In the genomic region with DNA sequence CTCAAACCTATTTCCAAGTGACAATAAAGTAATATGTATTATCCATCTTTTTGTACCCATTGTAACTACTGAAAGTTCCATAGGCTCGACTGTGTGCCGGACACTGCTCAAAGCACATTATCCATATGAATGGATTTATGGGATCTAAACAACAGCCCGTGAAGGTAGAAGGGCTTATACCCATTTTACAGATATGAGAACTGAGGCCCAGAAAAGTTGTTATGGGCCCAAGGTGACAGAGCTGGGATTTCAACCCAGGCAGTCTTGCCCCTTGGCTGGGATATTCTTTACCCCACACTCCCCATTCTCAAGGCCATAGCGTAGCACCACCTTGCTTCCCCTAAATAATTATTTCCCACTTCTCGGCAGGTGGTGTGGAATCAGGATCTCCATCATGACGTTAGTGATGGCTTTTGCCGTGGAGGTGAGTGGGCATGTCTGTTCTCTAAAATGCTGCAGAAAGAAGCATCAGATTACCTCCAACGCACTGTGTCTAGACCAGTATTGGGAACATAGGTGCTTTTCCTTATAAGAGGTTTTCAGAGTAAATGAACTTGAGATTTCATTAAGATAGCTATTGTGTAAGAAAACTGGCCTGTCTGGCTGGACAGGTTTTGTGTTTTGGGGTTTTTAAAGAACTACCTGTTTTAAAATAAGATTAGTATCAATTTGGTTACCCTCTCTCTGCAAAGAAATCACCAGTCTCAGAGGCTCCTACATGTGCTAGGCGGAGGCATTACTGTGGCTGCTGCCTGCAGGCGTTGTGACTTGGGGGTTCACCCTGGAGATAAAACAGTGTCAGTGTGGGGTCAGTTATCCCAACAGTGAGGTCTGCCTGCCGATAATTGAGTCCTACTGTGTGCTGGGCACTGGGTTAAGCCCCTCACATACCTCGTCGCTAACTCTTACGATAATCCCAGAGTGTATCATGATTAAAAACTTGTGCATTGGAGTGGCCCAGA, we compare ENCODE assay signal across 29 cellular contexts.
A peak's percentile ranks its signal among the peaks of the same experiment; 100 is the strongest.
DNase-seq lines count a peak whose midpoint lies in the region; ATAC-seq and TF ChIP-seq lines count a peak whose summit lies in the region.
"Had no signal": no experiment of that assay in that cellular context is flagged by ENCODE, and none has a peak within 500 bp of the region (broad histone marks: within the 10 kb centered on the region; RNA-seq: fewer than 3 reads in every experiment).

No MANE protein-coding gene starts in this region.

- no peaks in the 10 kb centered on the region for H3K9me3 Mint-ChIP-seq in activated CD4-positive, alpha-beta memory T cell treated with anti-CD3 and anti-CD28 coated beads, Interleukin-2, amount 10 ng/mL, durations not matched to agents 7 days and 5 days
- H3K9me3 Mint-ChIP-seq in activated CD4-positive, alpha-beta memory T cell treated with anti-CD3 and anti-CD28 coated beads for 36 hours = no peaks in the 10 kb centered on the region
- H3K9me3 Mint-ChIP-seq: CD8-positive, alpha-beta memory T cell; dendritic cell treated with granulocyte-macrophage colony-stimulating factor and Interleukin-4, amounts not matched to agents 40 ng/mL and 50 ng/mL, for 4 days; naive B cell; stimulated activated memory B cell treated with anti-CD40 and anti-IgM and Interleukin-4, amounts not matched to agents 10 μg/mL and 1 μg/mL and 100 μg/mL, for 72 hours had no signal

- H3K27me3 ChIP-seq in lung (ENCODE audit: control insufficient read depth, insufficient read depth) (no peaks in the 10 kb centered on the region), upper lobe of right lung (no peaks in the 10 kb centered on the region), breast epithelium (no peaks in the 10 kb centered on the region)
- H3K27me3 ChIP-seq: cardiac muscle cell had no signal

- 75 to 93% methylated on average over 14 of the region's 14 CpGs for WGBS in lung, 2 donors

- no peak for TF ChIP-seq POLR2A in breast epithelium (IDR thresholded peaks at IDR 0.05)

- no peak overlapping the region for H3K27ac Mint-ChIP-seq in activated CD4-positive, alpha-beta memory T cell treated with anti-CD3 and anti-CD28 coated beads, Interleukin-2, amount 10 ng/mL, durations not matched to agents 7 days and 5 days
- no peak overlapping the region for H3K27ac Mint-ChIP-seq in activated CD4-positive, alpha-beta memory T cell treated with anti-CD3 and anti-CD28 coated beads for 36 hours
- H3K27ac Mint-ChIP-seq: dendritic cell treated with granulocyte-macrophage colony-stimulating factor and Interleukin-4, amounts not matched to agents 40 ng/mL and 50 ng/mL, for 4 days; HFFc6; stimulated activated memory B cell treated with anti-CD40 and anti-IgM and Interleukin-4, amounts not matched to agents 10 μg/mL and 1 μg/mL and 100 μg/mL, for 72 hours; T-helper 17 cell had no signal

- peaks cover 22% of the 10 kb centered on the region for H3K27me3 Mint-ChIP-seq in activated CD4-positive, alpha-beta memory T cell treated with anti-CD3 and anti-CD28 coated beads, Interleukin-2, amount 10 ng/mL, durations not matched to agents 7 days and 5 days
- H3K27me3 Mint-ChIP-seq in activated CD4-positive, alpha-beta memory T cell treated with anti-CD3 and anti-CD28 coated beads for 36 hours = peaks cover 18% of the 10 kb centered on the region
- H3K27me3 Mint-ChIP-seq: dendritic cell treated with granulocyte-macrophage colony-stimulating factor and Interleukin-4, amounts not matched to agents 40 ng/mL and 50 ng/mL, for 4 days had no signal

- H3K4me3 Mint-ChIP-seq in activated CD4-positive, alpha-beta memory T cell treated with anti-CD3 and anti-CD28 coated beads, Interleukin-2, amount 10 ng/mL, durations not matched to agents 7 days and 5 days = no peak overlapping the region
- H3K4me3 Mint-ChIP-seq in activated CD4-positive, alpha-beta memory T cell treated with anti-CD3 and anti-CD28 coated beads for 36 hours = no peak overlapping the region
- H3K4me3 Mint-ChIP-seq: CD8-positive, alpha-beta memory T cell; dendritic cell treated with granulocyte-macrophage colony-stimulating factor and Interleukin-4, amounts not matched to agents 40 ng/mL and 50 ng/mL, for 4 days; HFFc6; stimulated activated memory B cell treated with anti-CD40 and anti-IgM and Interleukin-4, amounts not matched to agents 10 μg/mL and 1 μg/mL and 100 μg/mL, for 72 hours; T-helper 17 cell had no signal

- ATAC-seq in lung (ENCODE audit: insufficient read depth, low FRiP score) = no peak
- ATAC-seq in upper lobe of right lung = peak; percentile 60
- ATAC-seq: stimulated activated memory B cell treated with anti-CD40 and anti-IgM and Interleukin-4, amounts not matched to agents 10 μg/mL and 1 μg/mL and 100 μg/mL, for 72 hours; T-helper 17 cell had no signal

- H3K9me3 ChIP-seq in lung (ENCODE audit: control insufficient read depth in 2 of 2, insufficient read depth in 1 of 2, low read length in 1 of 2) = no peaks in the 10 kb centered on the region
- H3K9me3 ChIP-seq in upper lobe of right lung = no peaks in the 10 kb centered on the region
- no peaks in the 10 kb centered on the region for H3K9me3 ChIP-seq in breast epithelium
- H3K9me3 ChIP-seq: suprapubic skin had no signal

- CTCF ChIA-PET in activated CD4-positive, alpha-beta memory T cell treated with anti-CD3 and anti-CD28 coated beads, Interleukin-2, amount 10 ng/mL, durations not matched to agents 7 days and 5 days (lab: Charles Lee) = no interaction called here
- CTCF ChIA-PET in activated CD4-positive, alpha-beta memory T cell treated with anti-CD3 and anti-CD28 coated beads for 36 hours (lab: Charles Lee) = no interaction called here

- no peaks in the 10 kb centered on the region for H3K4me1 Mint-ChIP-seq in activated CD4-positive, alpha-beta memory T cell treated with anti-CD3 and anti-CD28 coated beads, Interleukin-2, amount 10 ng/mL, durations not matched to agents 7 days and 5 days
- H3K4me1 Mint-ChIP-seq in activated CD4-positive, alpha-beta memory T cell treated with anti-CD3 and anti-CD28 coated beads for 36 hours (ENCODE audit: low read depth) = peaks cover 9% of the 10 kb centered on the region
- H3K4me1 Mint-ChIP-seq: stimulated activated memory B cell treated with anti-CD40 and anti-IgM and Interleukin-4, amounts not matched to agents 10 μg/mL and 1 μg/mL and 100 μg/mL, for 72 hours had no signal

- H3K4me3 ChIP-seq in lung (no peak overlapping the region), upper lobe of right lung (no peak overlapping the region), breast epithelium (no peak overlapping the region)
- H3K4me3 ChIP-seq: cardiac muscle cell, SK-N-MC, suprapubic skin had no signal

- peaks cover 0 to 5% of the 10 kb centered on the region in 2 donors for H3K4me1 ChIP-seq in lung (ENCODE audit: control insufficient read depth in 2 of 2, insufficient read depth in 2 of 2, low read length in 2 of 2)
- H3K4me1 ChIP-seq in upper lobe of right lung = peaks cover 3% of the 10 kb centered on the region
- H3K4me1 ChIP-seq in breast epithelium = no peaks in the 10 kb centered on the region

- H3K36me3 Mint-ChIP-seq in activated CD4-positive, alpha-beta memory T cell treated with anti-CD3 and anti-CD28 coated beads, Interleukin-2, amount 10 ng/mL, durations not matched to agents 7 days and 5 days (ENCODE audit: low read depth) = no peaks in the 10 kb centered on the region
- H3K36me3 Mint-ChIP-seq in activated CD4-positive, alpha-beta memory T cell treated with anti-CD3 and anti-CD28 coated beads for 36 hours = no peaks in the 10 kb centered on the region
- H3K36me3 Mint-ChIP-seq: naive B cell; stimulated activated memory B cell treated with anti-CD40 and anti-IgM and Interleukin-4, amounts not matched to agents 10 μg/mL and 1 μg/mL and 100 μg/mL, for 72 hours had no signal

- TF ChIP-seq CTCF in VCaP (conservative IDR thresholded peaks at IDR 0.05) (no peak), lung (IDR thresholded peaks at IDR 0.05; ENCODE audit: control extremely low read depth, extremely low read depth) (no peak), upper lobe of right lung (IDR thresholded peaks at IDR 0.05) (no peak), breast epithelium (IDR thresholded peaks at IDR 0.05) (no peak)

- POLR2A ChIA-PET in activated CD4-positive, alpha-beta memory T cell treated with anti-CD3 and anti-CD28 coated beads, Interleukin-2, amount 10 ng/mL, durations not matched to agents 7 days and 5 days (lab: Charles Lee) = no interaction called here
- POLR2A ChIA-PET in activated CD4-positive, alpha-beta memory T cell treated with anti-CD3 and anti-CD28 coated beads for 36 hours (lab: Charles Lee) = no interaction called here

- intact Hi-C loops in activated CD4-positive, alpha-beta memory T cell treated with anti-CD3 and anti-CD28 coated beads for 36 hours (cut with micrococcal nuclease) = no loop called here
- intact Hi-C loops in upper lobe of right lung (cut with DNase I) (no loop called here), breast epithelium (cut with DNase I; ENCODE audit: low total_unique reads) (no loop called here)

- H3K36me3 ChIP-seq in lung (ENCODE audit: control insufficient read depth in 2 of 2, insufficient read depth in 2 of 2, low read length in 2 of 2) = no peaks in the 10 kb centered on the region
- H3K36me3 ChIP-seq in upper lobe of right lung = no peaks in the 10 kb centered on the region
- H3K36me3 ChIP-seq in breast epithelium = no peaks in the 10 kb centered on the region
- H3K36me3 ChIP-seq: cardiac muscle cell, suprapubic skin had no signal

- DNase-seq in activated CD4-positive, alpha-beta memory T cell treated with anti-CD3 and anti-CD28 coated beads, Interleukin-2, amount 10 ng/mL, durations not matched to agents 7 days and 5 days = peak; percentile 6
- DNase-seq in activated CD4-positive, alpha-beta memory T cell treated with anti-CD3 and anti-CD28 coated beads for 36 hours = no peak
- DNase-seq in lung (ENCODE audit: low spot score) (peak; percentile 52), upper lobe of right lung (no peak), foreskin melanocyte (no peak), NCI-H748 treated with DMSO at 0.1 percent for 48 hours (lab: John Stamatoyannopoulos, UW) (no peak), breast epithelium (ENCODE audit: low spot score in 2 of 2) (no peak)
- DNase-seq: activated CD4-positive, alpha-beta T cell treated with anti-CD3 and anti-CD28 coated beads for 48 hours; activated naive CD4-positive, alpha-beta T cell treated with anti-CD3 and anti-CD28 coated beads, Interleukin-2, amount 50 U/mL, for 16 hours; AML-193; amygdala; CD8-positive, alpha-beta memory T cell; GDM1; HFFc6; mesendoderm; MM.1S; naive B cell; NCI-H1436 treated with DMSO at 0.1 percent for 48 hours; NCI-H510A; occipital lobe; retina; stimulated activated CD4-positive, alpha-beta T cell treated with anti-CD3 and anti-CD28 coated beads, Interleukin-4, amount 100 ng/mL, for 1 hour; T-helper 17 cell had no signal

- H3K27ac ChIP-seq in VCaP (peak overlapping the region; percentile 35), lung (ENCODE audit: low read depth in 1 of 2, low read length in 1 of 2) (peak overlapping the region in 1 of 2 donors; percentile 20), upper lobe of right lung (no peak overlapping the region), breast epithelium (no peak overlapping the region)
- H3K27ac ChIP-seq: cardiac muscle cell, SK-N-MC, suprapubic skin had no signal

Comparison
In these comparisons a context has a peak if more than half of its experiments do, and no peak if none do; other contexts are left out.
1. DNase-seq: peak in activated CD4-positive, alpha-beta memory T cell treated with anti-CD3 and anti-CD28 coated beads, Interleukin-2, amount 10 ng/mL, durations not matched to agents 7 days and 5 days (single experiment) and lung (single experiment); none in activated CD4-positive, alpha-beta memory T cell treated with anti-CD3 and anti-CD28 coated beads for 36 hours (single experiment), upper lobe of right lung (single experiment), foreskin melanocyte (single experiment), NCI-H748 treated with DMSO at 0.1 percent for 48 hours (single experiment) and breast epithelium (0 of 2).